Comparison of ENCODE assay signal across 8 cellular contexts in genomic region chr16:89873109-89873821, GRCh38. TPM values are rescaled to one million over a fixed set of nuclear protein-coding genes. Genes with fewer than 3 reads are reported as not detected.
DNase-seq lines count a peak whose midpoint lies in the region; ATAC-seq lines count a peak whose summit lies in the region.

Gene TCF25 (plus strand): TSS chr16:89873592. CDS start chr16:89873668, 76 bp downstream.

- peak within 1 kb of the TSS; percentile 93 for H3K4ac ChIP-seq in mesendoderm (ENCODE audit: low read depth, low read length)

- no peaks in the 10 kb centered on the region for H3K27me3 ChIP-seq in CD4-positive, alpha-beta memory T cell (ENCODE audit: insufficient read depth, low read length)
- H3K27me3 ChIP-seq in NT2/D1 (ENCODE audit: insufficient read depth, insufficient read length) (no peaks in the 10 kb centered on the region), endocrine pancreas (ENCODE audit: control insufficient read depth, insufficient read depth, low read length) (no peaks in the 10 kb centered on the region), mesendoderm (ENCODE audit: insufficient read depth, low read length, poor library complexity) (no peaks in the 10 kb centered on the region)

- H3K27ac ChIP-seq in CD4-positive, alpha-beta memory T cell (ENCODE audit: low read depth, low read length), result peak within 1 kb of the TSS; percentile 98
- H3K27ac ChIP-seq in mesendoderm (ENCODE audit: low read depth, low read length), result peak within 1 kb of the TSS; percentile 99

- peaks cover 8% of the 10 kb centered on the region for H3K79me1 ChIP-seq in mesendoderm (ENCODE audit: low read length)

- H3K9ac ChIP-seq in NT2/D1 (ENCODE audit: insufficient read length, low read depth) (peak within 1 kb of the TSS; percentile 98), endocrine pancreas (ENCODE audit: control insufficient read depth, insufficient read depth, low read length) (peak within 1 kb of the TSS; percentile 83), mesendoderm (ENCODE audit: low read length) (peak within 1 kb of the TSS; percentile 99)

- H3K36me3 Mint-ChIP-seq in CD4-positive, alpha-beta memory T cell, result peaks cover 16 to 21% of the 10 kb centered on the region in 2 donors
- peaks cover 26% of the 10 kb centered on the region for H3K36me3 Mint-ChIP-seq in activated CD8-positive, alpha-beta memory T cell treated with anti-CD3 and anti-CD28 coated beads, Interleukin-2, amount 10 ng/mL, durations not matched to agents 7 days and 5 days

- H3K4me1 Mint-ChIP-seq in CD4-positive, alpha-beta memory T cell, result peaks cover 4 to 26% (median 16%) of the 10 kb centered on the region in 4 donors
- H3K4me1 Mint-ChIP-seq in activated CD8-positive, alpha-beta memory T cell treated with anti-CD3 and anti-CD28 coated beads, Interleukin-2, amount 10 ng/mL, durations not matched to agents 7 days and 5 days, result peaks cover 21% of the 10 kb centered on the region

- H3K4me2 ChIP-seq in mesendoderm (ENCODE audit: low read length), result peak within 1 kb of the TSS; percentile 93

- peak within 1 kb of the TSS; percentile 89 for H4K8ac ChIP-seq in mesendoderm (ENCODE audit: low read depth, low read length)

- peak within 1 kb of the TSS; percentile 96 to 99 (median 98) for H3K27ac Mint-ChIP-seq in CD4-positive, alpha-beta memory T cell
- peak within 1 kb of the TSS; percentile 98 for H3K27ac Mint-ChIP-seq in activated CD8-positive, alpha-beta memory T cell treated with anti-CD3 and anti-CD28 coated beads, Interleukin-2, amount 10 ng/mL, durations not matched to agents 7 days and 5 days

- H3K79me2 ChIP-seq in mesendoderm (ENCODE audit: control insufficient read depth, insufficient read depth, low read length), result peaks cover 20% of the 10 kb centered on the region

- peak within 1 kb of the TSS; percentile 82 for H2AK5ac ChIP-seq in mesendoderm (ENCODE audit: low read length)

- H3K9me3 ChIP-seq in CD4-positive, alpha-beta memory T cell (ENCODE audit: control insufficient read depth in 1 of 2, low read length in 2 of 2), result no peaks in the 10 kb centered on the region
- peaks cover 24% of the 10 kb centered on the region for H3K9me3 ChIP-seq in NT2/D1 (ENCODE audit: insufficient read depth, low read length)
- no peaks in the 10 kb centered on the region for H3K9me3 ChIP-seq in endocrine pancreas (ENCODE audit: control insufficient read depth, low read length)

- no peaks in the 10 kb centered on the region for H3K27me3 Mint-ChIP-seq in CD4-positive, alpha-beta memory T cell
- no peaks in the 10 kb centered on the region for H3K27me3 Mint-ChIP-seq in activated CD8-positive, alpha-beta memory T cell treated with anti-CD3 and anti-CD28 coated beads, Interleukin-2, amount 10 ng/mL, durations not matched to agents 7 days and 5 days

- intact Hi-C loops in CD4-positive, alpha-beta memory T cell (cut with micrococcal nuclease), result loop anchor here (1.0 to 10.0 kb wide), 2 partner anchors 9 to 308 kb away; partner anchors contain the start of gene RPL13

- H4K5ac ChIP-seq in mesendoderm (ENCODE audit: low read length), result no peak within 1 kb of the TSS

- DNase-seq in CD4-positive, alpha-beta memory T cell, result peak; percentile 83 to 87 (median 84)
- DNase-seq in HS-5 (ENCODE audit: low read depth), result peak; percentile 11
- DNase-seq in NT2/D1 (ENCODE audit: low read depth, low spot score), result peak; percentile 75
- DNase-seq in activated CD8-positive, alpha-beta memory T cell treated with anti-CD3 and anti-CD28 coated beads, Interleukin-2, amount 10 ng/mL, durations not matched to agents 7 days and 5 days, result peak; percentile 89
- DNase-seq in mesendoderm, result peak; percentile 94
- peak; percentile 76 for DNase-seq in stimulated activated CD8-positive, alpha-beta memory T cell treated with anti-CD3 and anti-CD28 coated beads, Interleukin-12 subunit alpha, Interleukin-12 subunit beta, amount 100 ng/mL, for 4 hours (ENCODE audit: low read depth)

- WGBS in mesendoderm (ENCODE audit: extremely low coverage, insufficient coverage, low lambda C conversion rate), result no CpG with 5 or more reads among the region's 89 CpGs

- H3K56ac ChIP-seq in mesendoderm (ENCODE audit: low read length), result peak within 1 kb of the TSS; percentile 100

- peaks cover 10% of the 10 kb centered on the region for H3K36me3 ChIP-seq in CD4-positive, alpha-beta memory T cell (ENCODE audit: insufficient read depth, low read length)
- H3K36me3 ChIP-seq in NT2/D1 (ENCODE audit: insufficient read depth, insufficient read length, low read length) (peaks cover 60% of the 10 kb centered on the region), endocrine pancreas (ENCODE audit: control insufficient read depth, insufficient read depth, low read length) (no peaks in the 10 kb centered on the region), mesendoderm (ENCODE audit: control insufficient read depth, insufficient read depth, low read length) (peaks cover 4% of the 10 kb centered on the region)

- peak within 1 kb of the TSS; percentile 82 for H3K18ac ChIP-seq in mesendoderm (ENCODE audit: low read length)

- CTCF ChIA-PET in CD4-positive, alpha-beta memory T cell (lab: Charles Lee; ENCODE audit: partially characterized antibody), result interaction anchor here (0.6 to 4.8 kb wide), 5 partner anchors 11 to 173 kb away, joined by 3 to 49 read pairs (median 5); partner anchors contain the start of gene SPATA2L
- CTCF ChIA-PET in activated CD8-positive, alpha-beta memory T cell treated with anti-CD3 and anti-CD28 coated beads, Interleukin-2, amount 10 ng/mL, durations not matched to agents 7 days and 5 days (lab: Charles Lee), result interaction anchor here (0.9 to 3.5 kb wide), 8 partner anchors 9 to 173 kb away, joined by 3 to 26 read pairs (median 10); partner anchors contain the start of gene MC1R

- H3K4me3 Mint-ChIP-seq in CD4-positive, alpha-beta memory T cell, result peak within 1 kb of the TSS; percentile 89 to 97 (median 92)
- H3K4me3 Mint-ChIP-seq in activated CD8-positive, alpha-beta memory T cell treated with anti-CD3 and anti-CD28 coated beads, Interleukin-2, amount 10 ng/mL, durations not matched to agents 7 days and 5 days, result peak within 1 kb of the TSS; percentile 83

- peaks cover 0 to 14% (median 4%) of the 10 kb centered on the region in 8 donors for H3K9me3 Mint-ChIP-seq in CD4-positive, alpha-beta memory T cell
- H3K9me3 Mint-ChIP-seq in activated CD8-positive, alpha-beta memory T cell treated with anti-CD3 and anti-CD28 coated beads, Interleukin-2, amount 10 ng/mL, durations not matched to agents 7 days and 5 days (ENCODE audit: low read depth), result peaks cover 5% of the 10 kb centered on the region

- H2BK5ac ChIP-seq in mesendoderm (ENCODE audit: low read length), result peak within 1 kb of the TSS; percentile 45

- H2BK15ac ChIP-seq in mesendoderm (replicated peaks; ENCODE audit: low read depth), result no peak within 1 kb of the TSS

- ATAC-seq in GM19463 (IDR thresholded peaks at IDR 0.05; ENCODE audit: unreplicated experiment), result peak; percentile 33
- ATAC-seq in activated CD8-positive, alpha-beta memory T cell treated with anti-CD3 and anti-CD28 coated beads, Interleukin-2, amount 10 ng/mL, durations not matched to agents 7 days and 5 days, result peak; percentile 59

- peaks cover 27% of the 10 kb centered on the region for H3K4me1 ChIP-seq in CD4-positive, alpha-beta memory T cell (ENCODE audit: insufficient read depth, low read length)
- H3K4me1 ChIP-seq in NT2/D1 (ENCODE audit: insufficient read depth, insufficient read length), result peaks cover 6% of the 10 kb centered on the region
- no peaks in the 10 kb centered on the region for H3K4me1 ChIP-seq in endocrine pancreas (ENCODE audit: control insufficient read depth, insufficient read depth, low read length)
- peaks cover 2% of the 10 kb centered on the region for H3K4me1 ChIP-seq in mesendoderm (ENCODE audit: control insufficient read depth, low read depth, low read length)

- peak within 1 kb of the TSS; percentile 89 for H3K23ac ChIP-seq in mesendoderm (ENCODE audit: low read length)

- H2BK120ac ChIP-seq in mesendoderm (ENCODE audit: low read depth, low read length), result no peak within 1 kb of the TSS

- H3K4me3 ChIP-seq in CD4-positive, alpha-beta memory T cell (ENCODE audit: low read length in 2 of 2), result peak within 1 kb of the TSS; percentile 11 to 88
- H3K4me3 ChIP-seq in NT2/D1 (ENCODE audit: insufficient read length, low read depth) (peak within 1 kb of the TSS; percentile 92), endocrine pancreas (ENCODE audit: control insufficient read depth, insufficient read depth, low read length) (peak within 1 kb of the TSS; percentile 19), mesendoderm (ENCODE audit: low read length) (peak within 1 kb of the TSS; percentile 91)

- POLR2A ChIA-PET in CD4-positive, alpha-beta memory T cell (lab: Charles Lee; ENCODE audit: partially characterized antibody), result interaction anchor here (0.6 to 4.8 kb wide), 37 partner anchors 9 to 1254 kb away, joined by 3 to 117 read pairs (median 4); partner anchors contain the start of genes CDK10, DBNDD1, FANCA and MC1R

RNA-seq across cellular contexts. Expression of gene TCF25, which starts in this region (rescaled TPM):
- total RNA-seq in CD4-positive, alpha-beta memory T cell, result 100 to 1,000 TPM; 283 to 308 TPM
- polyA plus RNA-seq in CD4-positive, alpha-beta memory T cell, result 100 to 1,000 TPM in 1 of 2 donors, 10 to 100 TPM in 1; 86.4 to 108 TPM
- 100 to 1,000 TPM; 181 to 216 TPM for total RNA-seq in activated CD8-positive, alpha-beta memory T cell treated with anti-CD3 and anti-CD28 coated beads, Interleukin-2, amount 10 ng/mL, durations not matched to agents 7 days and 5 days
- 89.8 TPM for polyA plus RNA-seq in mesendoderm (2013, experiment 1 of 2)
- polyA plus RNA-seq in mesendoderm (2013, experiment 2 of 2), result 88.1 TPM

Comparison
In these comparisons a context has a peak if more than half of its experiments do, and no peak if none do; other contexts are left out.
1. Peak in every context shown above with its lines: DNase-seq, ATAC-seq, H3K4me3 ChIP-seq and H3K27ac ChIP-seq.
2. DNase-seq: peak in every context shown above with its lines; median percentile 94 in mesendoderm; 89 in activated CD8-positive, alpha-beta memory T cell treated with anti-CD3 and anti-CD28 coated beads, Interleukin-2, amount 10 ng/mL, durations not matched to agents 7 days and 5 days; 84 in CD4-positive, alpha-beta memory T cell; 76 in stimulated activated CD8-positive, alpha-beta memory T cell treated with anti-CD3 and anti-CD28 coated beads, Interleukin-12 subunit alpha, Interleukin-12 subunit beta, amount 100 ng/mL, for 4 hours; 75 in NT2/D1; 11 in HS-5.
3. H3K4me3 ChIP-seq: peak in every context shown above with its lines; median percentile 92 in NT2/D1; 91 in mesendoderm; 50 in CD4-positive, alpha-beta memory T cell; 19 in endocrine pancreas.